In genomic region chr16:79587897-79588296, GRCh38 we compare ENCODE assay signal across 16 cellular contexts. TPM values are rescaled to one million over a fixed set of nuclear protein-coding genes. Genes with fewer than 3 reads are reported as not detected.
A peak's percentile ranks its signal among the peaks of the same experiment; 100 is the strongest.
DNase-seq lines count a peak whose midpoint lies in the region; ATAC-seq and TF ChIP-seq lines count a peak whose summit lies in the region.
"Had no signal": no experiment of that assay in that cellular context is flagged by ENCODE, and none has a peak within 500 bp of the region (broad histone marks: within the 10 kb centered on the region; RNA-seq: fewer than 3 reads in every experiment).

No MANE protein-coding gene starts in this region.

- peak overlapping the region; percentile 36 for H3K9ac ChIP-seq in endocrine pancreas (ENCODE audit: control insufficient read depth, insufficient read depth, low read length)

- peak overlapping the region; percentile 70 for H3K27ac ChIP-seq in psoas muscle
- H3K27ac ChIP-seq: Peyer's patch, SK-N-MC had no signal

- ATAC-seq in psoas muscle (peak; percentile 23 to 53 (median 46)), HG02981 (IDR thresholded peaks at IDR 0.05; ENCODE audit: unreplicated experiment) (no peak), GM21825 (IDR thresholded peaks at IDR 0.05; ENCODE audit: unreplicated experiment) (no peak)
- ATAC-seq: Right ventricle myocardium inferior had no signal

- 30 to 47% (median 31%) methylated on average over 9 of the region's 9 CpGs for WGBS in psoas muscle, 3 donors

- DNase-seq in DMS79 (lab: John Stamatoyannopoulos, UW) (peak; percentile 65), NCI-H187 treated with DMSO at 0.1 percent for 48 hours (lab: John Stamatoyannopoulos, UW) (peak; percentile 79), psoas muscle (no peak), NCI-H1048 (lab: John Stamatoyannopoulos, UW) (no peak)
- DNase-seq: Caco-2; CD4-positive, CD25-positive, alpha-beta regulatory T cell; H9; KBM-7; MV-4-11; Peyer's patch had no signal

- TF ChIP-seq CTCF in psoas muscle (IDR thresholded peaks at IDR 0.05) = no peak

- H3K27me3 ChIP-seq in endocrine pancreas (ENCODE audit: control insufficient read depth, insufficient read depth, low read length) (no peaks in the 10 kb centered on the region), psoas muscle (ENCODE audit: insufficient read depth in 3 of 3, low read length in 2 of 3) (no peaks in the 10 kb centered on the region)
- H3K27me3 ChIP-seq: Peyer's patch had no signal

- H3K4me1 ChIP-seq in endocrine pancreas (ENCODE audit: control insufficient read depth, insufficient read depth, low read length) (no peaks in the 10 kb centered on the region), psoas muscle (peaks cover 12% of the 10 kb centered on the region)
- H3K4me1 ChIP-seq: Peyer's patch had no signal

- H3K36me3 ChIP-seq in endocrine pancreas (ENCODE audit: control insufficient read depth, insufficient read depth, low read length) (no peaks in the 10 kb centered on the region), psoas muscle (ENCODE audit: insufficient read depth in 1 of 2, low read depth in 1 of 2) (no peaks in the 10 kb centered on the region)
- H3K36me3 ChIP-seq: Peyer's patch had no signal

- peak overlapping the region; percentile 3 for H3K4me3 ChIP-seq in endocrine pancreas (ENCODE audit: control insufficient read depth, insufficient read depth, low read length)
- peak overlapping the region; percentile 35 for H3K4me3 ChIP-seq in psoas muscle
- H3K4me3 ChIP-seq: Peyer's patch, SK-N-MC had no signal

- H3K9me3 ChIP-seq in endocrine pancreas (ENCODE audit: control insufficient read depth, low read length) (no peaks in the 10 kb centered on the region), psoas muscle (no peaks in the 10 kb centered on the region)
- H3K9me3 ChIP-seq: Caco-2, Peyer's patch had no signal

- intact Hi-C loops in psoas muscle (cut with DNase I) = loop anchor here (5.0 to 10.0 kb wide), 3 partner anchors 46 to 153 kb away; no protein-coding TSS in a partner anchor

RNA-seq across cellular contexts. Expression of gene MAF, which starts 12.6 kb away (rescaled TPM):
- total RNA-seq in psoas muscle = 10 to 100 TPM; 35.2 to 52.3 (median 39.9) TPM
- 10 to 100 TPM in 2 of 3 donors, 1 to 10 TPM in 1; 6.0 to 21.9 (median 13.1) TPM for polyA plus RNA-seq in psoas muscle
- total RNA-seq: G401 had no signal

Comparison
In these comparisons a context has a peak if more than half of its experiments do, and no peak if none do; other contexts are left out.
1. DNase-seq: peak in DMS79 (single experiment) and NCI-H187 treated with DMSO at 0.1 percent for 48 hours (single experiment); none in psoas muscle (0 of 2) and NCI-H1048 (single experiment).
2. ATAC-seq: peak in psoas muscle (4 of 4); none in HG02981 (single experiment) and GM21825 (single experiment).